ENCODE assay signal across 13 cellular contexts in genomic region chr11:122850076-122850631, GRCh38. TPM values are rescaled to one million over a fixed set of nuclear protein-coding genes. Genes with fewer than 3 reads are reported as not detected.
DNase-seq lines count a peak whose midpoint lies in the region; ATAC-seq, FAIRE-seq and TF ChIP-seq lines count a peak whose summit lies in the region.
"Had no signal": no experiment of that assay in that cellular context is flagged by ENCODE, and none has a peak within 500 bp of the region (broad histone marks: within the 10 kb centered on the region; RNA-seq: fewer than 3 reads in every experiment).

No MANE protein-coding gene starts in this region.

- H3K36me3 ChIP-seq in cardiac muscle cell (no peaks in the 10 kb centered on the region), heart left ventricle (no peaks in the 10 kb centered on the region)

- no peak overlapping the region for H3K27ac ChIP-seq in cardiac muscle cell
- no peak overlapping the region for H3K27ac ChIP-seq in heart left ventricle
- H3K27ac ChIP-seq: parathyroid adenoma had no signal

- H3K4me3 ChIP-seq in cardiac muscle cell, result no peak overlapping the region
- H3K4me3 ChIP-seq in heart left ventricle, result no peak overlapping the region

- FAIRE-seq in GM19239 (lab: Jason Lieb, UNC), result no peak
- FAIRE-seq: D721Med had no signal

- H3K9me3 ChIP-seq in cardiac muscle cell (ENCODE audit: low read depth) (no peaks in the 10 kb centered on the region), heart left ventricle (no peaks in the 10 kb centered on the region)

- intact Hi-C loops in heart left ventricle (cut with DNase I), result loop anchor here in 8 of 10 donors (5.0 kb wide), 5 partner anchors 53 to 268 kb away; no protein-coding TSS in a partner anchor

- no peak for ATAC-seq in heart left ventricle
- ATAC-seq in stimulated activated naive CD8-positive, alpha-beta T cell treated with anti-CD3 and anti-CD28 coated beads, Interleukin-15, Interleukin-2, amounts not matched to agents 100 U/mL and 50 U/mL, for 24 hours, result peak; percentile 80
- ATAC-seq in esophagus mucosa, result no peak

- TF ChIP-seq CTCF in cardiac muscle cell (IDR thresholded peaks at IDR 0.05; ENCODE audit: low read depth, low read length), result peak; percentile 3
- TF ChIP-seq CTCF in heart left ventricle (IDR thresholded peaks at IDR 0.05), result no peak

- H3K4me1 ChIP-seq in cardiac muscle cell (ENCODE audit: low read depth) (no peaks in the 10 kb centered on the region), heart left ventricle (peaks cover 0 to 9% (median 0%) of the 10 kb centered on the region in 12 donors)
- H3K4me1 ChIP-seq: parathyroid adenoma had no signal

- WGBS in heart left ventricle, 4 donors, result 53 to 64% (median 59%) methylated on average over 7 of the region's 7 CpGs

- no peak for TF ChIP-seq POLR2A in heart left ventricle (IDR thresholded peaks at IDR 0.05)

- DNase-seq in cardiac muscle cell (ENCODE audit: low read depth in 1 of 2, low spot score in 1 of 2) (peak; percentile 8 to 51), heart left ventricle (no peak), activated T-cell treated with anti-CD3 and anti-CD28 coated beads for 48 hours (ENCODE audit: low read depth) (peak; percentile 46), hepatic stellate cell (ENCODE audit: low spot score) (peak; percentile 13), GM19239 (ENCODE audit: insufficient read length, low spot score) (no peak), NCI-H526 treated with DMSO at 0.1 percent for 48 hours (lab: John Stamatoyannopoulos, UW) (no peak)
- peak; percentile 76 for DNase-seq in stimulated activated naive CD8-positive, alpha-beta T cell treated with anti-CD3 and anti-CD28 coated beads, Interleukin-15, Interleukin-2, amounts not matched to agents 100 U/mL and 50 U/mL, for 24 hours
- DNase-seq: central memory CD4-positive, alpha-beta T cell; GOT3; NCI-H2107 had no signal

- H3K27me3 ChIP-seq in cardiac muscle cell, result no peaks in the 10 kb centered on the region
- H3K27me3 ChIP-seq in heart left ventricle, result peaks cover 0 to 14% (median 0%) of the 10 kb centered on the region in 9 donors

RNA-seq across cellular contexts. Expression of gene CRTAM, which starts 11.9 kb away (rescaled TPM):
- total RNA-seq in cardiac muscle cell (not detected in 2 replicates), heart left ventricle (1 to 10 TPM in 2 of 9 donors, under 1 TPM in 1, not detected in 6; 0.23 to 2.2 (median 1.8) TPM), esophagus mucosa (not detected)
- polyA plus RNA-seq in cardiac muscle cell (not detected in 2 replicates), heart left ventricle (under 1 TPM in 1 of 2 donors, not detected in 1; 0.08 TPM)

RNA-seq across cellular contexts. Expression of gene JHY, which starts 32.4 kb away (rescaled TPM):
- 1.1 and 2.5 TPM in 2 replicates for total RNA-seq in cardiac muscle cell
- 2.3 and 2.5 TPM in 2 replicates for polyA plus RNA-seq in cardiac muscle cell
- total RNA-seq in heart left ventricle, result 1 to 10 TPM in 5 of 9 donors, under 1 TPM in 4; 0.50 to 2.3 (median 1.1) TPM
- under 1 TPM; 0.54 to 0.61 TPM for polyA plus RNA-seq in heart left ventricle
- total RNA-seq in esophagus mucosa, result 1.6 TPM

Comparison
In these comparisons a context has a peak if more than half of its experiments do, and no peak if none do; other contexts are left out.
1. DNase-seq: peak in cardiac muscle cell (2 of 2), activated T-cell treated with anti-CD3 and anti-CD28 coated beads for 48 hours (single experiment), hepatic stellate cell (single experiment) and stimulated activated naive CD8-positive, alpha-beta T cell treated with anti-CD3 and anti-CD28 coated beads, Interleukin-15, Interleukin-2, amounts not matched to agents 100 U/mL and 50 U/mL, for 24 hours (single experiment); none in heart left ventricle (0 of 5), GM19239 (single experiment) and NCI-H526 treated with DMSO at 0.1 percent for 48 hours (single experiment).